In the genomic region with DNA sequence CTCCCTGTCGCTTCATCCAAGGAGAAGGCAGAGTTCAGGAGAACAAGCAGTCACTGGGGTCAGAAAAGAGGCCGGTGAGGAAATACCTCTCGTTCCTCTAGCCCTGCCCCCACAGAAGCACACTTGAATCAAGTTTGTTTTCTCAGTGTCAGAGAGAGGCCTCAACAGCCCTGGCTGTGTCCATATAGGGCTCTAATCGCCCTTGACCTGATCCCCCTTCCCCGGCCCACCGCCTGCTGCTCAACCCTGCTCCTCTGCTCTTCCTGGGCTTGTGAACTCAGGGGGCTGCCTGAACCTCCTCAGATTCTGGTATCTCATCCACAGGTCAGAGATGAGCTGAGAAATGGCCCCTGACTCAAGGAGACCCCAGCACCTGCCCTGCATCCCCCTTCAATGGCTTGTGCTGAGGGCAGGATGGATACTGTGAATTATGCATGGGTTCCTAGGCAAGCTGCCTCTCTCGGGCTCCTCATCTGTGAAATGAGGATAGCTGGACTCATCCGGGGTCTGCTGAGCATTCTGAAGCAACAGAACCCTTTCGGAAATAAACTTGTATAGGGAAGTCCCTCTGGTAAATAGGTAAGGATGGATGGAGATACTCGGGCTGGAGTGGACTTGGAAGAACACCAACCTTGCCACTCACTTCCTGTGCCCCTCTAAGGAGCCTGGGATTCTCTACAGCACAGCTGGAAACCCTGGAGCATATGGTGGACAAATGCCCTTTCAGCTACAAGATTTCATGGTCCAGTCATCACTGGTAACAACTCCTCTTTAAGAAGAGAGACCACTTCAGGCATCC, we compare ENCODE assay signal across 27 cellular contexts.
A peak's percentile ranks its signal among the peaks of the same experiment; 100 is the strongest.
DNase-seq lines count a peak whose midpoint lies in the region; ATAC-seq and TF ChIP-seq lines count a peak whose summit lies in the region.
"Had no signal": no experiment of that assay in that cellular context is flagged by ENCODE, and none has a peak within 500 bp of the region (broad histone marks: within the 10 kb centered on the region; RNA-seq: fewer than 3 reads in every experiment).

No MANE protein-coding gene starts in this region.

- H3K4me2 ChIP-seq in GM23338 = no peak overlapping the region
- H3K4me2 ChIP-seq: BLaER1 treated with 17β-estradiol and CSF1 and Interleukin-3, amounts not matched to agents 10 nM and 100 nM had no signal

- TF ChIP-seq CTCF in GM23338 (conservative IDR thresholded peaks at IDR 0.05; ENCODE audit: low read depth in 2 of 2) = no peak
- TF ChIP-seq CTCF in left lung (IDR thresholded peaks at IDR 0.05) = no peak

- H4K20me1 ChIP-seq in GM23338 (replicated peaks; ENCODE audit: insufficient read depth) = peaks cover 8% of the 10 kb centered on the region
- H4K20me1 ChIP-seq: BLaER1 treated with 17β-estradiol and CSF1 and Interleukin-3, amounts not matched to agents 10 nM and 100 nM had no signal

- H2AFZ ChIP-seq in GM23338 = no peak overlapping the region

- no peaks in the 10 kb centered on the region for H3K9me3 ChIP-seq in left lung
- H3K9me3 ChIP-seq: ascending aorta; BLaER1 treated with 17β-estradiol and CSF1 and Interleukin-3, amounts not matched to agents 10 nM and 100 nM; esophagus muscularis mucosa; gastroesophageal sphincter; psoas muscle; testis had no signal

- H3F3A ChIP-seq in GM23338 (replicated peaks; ENCODE audit: low read depth) = no peaks in the 10 kb centered on the region

- H3K27me3 ChIP-seq in GM23338 (ENCODE audit: insufficient read depth) (no peaks in the 10 kb centered on the region), left lung (no peaks in the 10 kb centered on the region)
- H3K27me3 ChIP-seq: ascending aorta; BLaER1 treated with 17β-estradiol and CSF1 and Interleukin-3, amounts not matched to agents 10 nM and 100 nM; esophagus muscularis mucosa; gastroesophageal sphincter; testis had no signal

- H3K4me3 Mint-ChIP-seq in GM23338 = no peak overlapping the region
- H3K4me3 Mint-ChIP-seq in activated T-cell treated with anti-CD3 and anti-CD28 coated beads, Interleukin-2, amount 50 U/mL, for 24 hours = no peak overlapping the region
- H3K4me3 Mint-ChIP-seq: neural crest cell; T-helper 1 cell treated with Interleukin-12 subunit alpha and Interleukin-12 subunit beta and Interleukin-4 antibody, amounts not matched to agents 30 μg/mL and 1 μg/mL, for 36 hours had no signal

- H3K4me3 ChIP-seq in GM23338 (no peak overlapping the region), left lung (no peak overlapping the region)
- H3K4me3 ChIP-seq: ascending aorta; BLaER1 treated with 17β-estradiol and CSF1 and Interleukin-3, amounts not matched to agents 10 nM and 100 nM; esophagus muscularis mucosa; gastroesophageal sphincter; psoas muscle; testis had no signal

- no peak overlapping the region for H3K27ac ChIP-seq in GM23338 (ENCODE audit: low read depth)
- H3K27ac ChIP-seq in left lung = no peak overlapping the region
- H3K27ac ChIP-seq: ascending aorta; BLaER1 treated with 17β-estradiol and CSF1 and Interleukin-3, amounts not matched to agents 10 nM and 100 nM; esophagus muscularis mucosa; gastroesophageal sphincter; psoas muscle; testis had no signal

- ATAC-seq in GM23338 = peak; percentile 71
- peak; percentile 93 for ATAC-seq in left lung
- peak; percentile 18 for ATAC-seq in sciatic nerve
- no peak for ATAC-seq in HG03442 (IDR thresholded peaks at IDR 0.05; ENCODE audit: unreplicated experiment)
- ATAC-seq in GM18907 (IDR thresholded peaks at IDR 0.05; ENCODE audit: unreplicated experiment) = no peak
- ATAC-seq: activated naive CD4-positive, alpha-beta T cell treated with anti-CD3 and anti-CD28 coated beads, Interleukin-2, amount 50 U/mL, for 72 hours; gastroesophageal sphincter; Panc1; psoas muscle had no signal

- no peaks in the 10 kb centered on the region for H3K9me3 Mint-ChIP-seq in GM23338
- H3K9me3 Mint-ChIP-seq in activated T-cell treated with anti-CD3 and anti-CD28 coated beads, Interleukin-2, amount 50 U/mL, for 24 hours = no peaks in the 10 kb centered on the region
- H3K9me3 Mint-ChIP-seq: activated naive CD4-positive, alpha-beta T cell treated with anti-CD3 and anti-CD28 coated beads, Interleukin-2, amount 50 U/mL, for 72 hours; T-helper 1 cell treated with Interleukin-12 subunit alpha and Interleukin-12 subunit beta and Interleukin-4 antibody, amounts not matched to agents 30 μg/mL and 1 μg/mL, for 36 hours had no signal

- peaks cover 11% of the 10 kb centered on the region; the same call in 1 of the 2 replicates for H3K9me2 ChIP-seq in GM23338 (ENCODE audit: insufficient read depth)

- 0 out of 2 replicates have a peak, but pooled peaks cover 7% of the 10 kb centered on the region for H3K36me3 ChIP-seq in GM23338 (ENCODE audit: insufficient read depth)
- peaks cover 0 to 6% of the 10 kb centered on the region in 2 donors for H3K36me3 ChIP-seq in left lung
- H3K36me3 ChIP-seq: BLaER1 treated with 17β-estradiol and CSF1 and Interleukin-3, amounts not matched to agents 10 nM and 100 nM had no signal

- H3K4me1 ChIP-seq in GM23338 (ENCODE audit: insufficient read depth) (no peaks in the 10 kb centered on the region), left lung (no peaks in the 10 kb centered on the region)
- H3K4me1 ChIP-seq: ascending aorta; BLaER1 treated with 17β-estradiol and CSF1 and Interleukin-3, amounts not matched to agents 10 nM and 100 nM; esophagus muscularis mucosa; gastroesophageal sphincter; psoas muscle; testis had no signal

- H3K27ac Mint-ChIP-seq in GM23338 = 0 out of 2 replicates have a peak overlapping the region, but pooled peaks have one; percentile 5
- no peak overlapping the region for H3K27ac Mint-ChIP-seq in activated T-cell treated with anti-CD3 and anti-CD28 coated beads, Interleukin-2, amount 50 U/mL, for 24 hours
- H3K27ac Mint-ChIP-seq: T-helper 1 cell treated with Interleukin-12 subunit alpha and Interleukin-12 subunit beta and Interleukin-4 antibody, amounts not matched to agents 30 μg/mL and 1 μg/mL, for 36 hours had no signal

- peaks cover 3% of the 10 kb centered on the region for H3K27me3 Mint-ChIP-seq in GM23338 (ENCODE audit: insufficient read depth, low read depth, poor library complexity)
- no peaks in the 10 kb centered on the region for H3K27me3 Mint-ChIP-seq in activated T-cell treated with anti-CD3 and anti-CD28 coated beads, Interleukin-2, amount 50 U/mL, for 24 hours

- DNase-seq in GM23338 (ENCODE audit: low spot score) (peak; percentile 33), amniotic epithelial cell (ENCODE audit: low read depth) (peak; percentile 34), left lung (peak in 1 of 2 donors; percentile 57), sciatic nerve (ENCODE audit: low spot score) (no peak)
- DNase-seq in activated T-cell treated with anti-CD3 and anti-CD28 coated beads, Interleukin-2, amount 50 U/mL, for 24 hours = no peak
- DNase-seq in activated T-cell treated with anti-CD3 and anti-CD28 coated beads, Interleukin-2, amount 50 U/mL, for 48 hours = no peak
- DNase-seq: activated CD4-positive, alpha-beta T cell treated with anti-CD3 and anti-CD28 coated beads for 4 hours; effector CD8-positive, alpha-beta T cell; midbrain; NCI-H1417 treated with DMSO at 0.1 percent for 48 hours; NCI-H2107; NCI-H446 treated with DMSO at 0.1 percent for 48 hours; psoas muscle; small intestine; stimulated activated CD4-positive, alpha-beta T cell treated with anti-CD3 and anti-CD28 coated beads, Interleukin-2, amount 100 ng/mL, for 48 hours; stimulated activated naive CD4-positive, alpha-beta T cell; testis had no signal

- 0 out of 2 replicates have a peak, but pooled peaks cover 2% of the 10 kb centered on the region for H3K79me2 ChIP-seq in GM23338 (replicated peaks; ENCODE audit: insufficient read depth)

- H3K36me3 Mint-ChIP-seq in GM23338 (ENCODE audit: low read depth) = peaks cover 43% of the 10 kb centered on the region
- no peaks in the 10 kb centered on the region for H3K36me3 Mint-ChIP-seq in activated T-cell treated with anti-CD3 and anti-CD28 coated beads, Interleukin-2, amount 50 U/mL, for 24 hours (ENCODE audit: low read depth)

- intact Hi-C loops in left lung (cut with DNase I) = no loop called here
- intact Hi-C loops in sciatic nerve (cut with DNase I) = no loop called here

- peaks cover 25% of the 10 kb centered on the region for H3K4me1 Mint-ChIP-seq in GM23338
- H3K4me1 Mint-ChIP-seq in activated T-cell treated with anti-CD3 and anti-CD28 coated beads, Interleukin-2, amount 50 U/mL, for 24 hours (ENCODE audit: low read depth) = no peaks in the 10 kb centered on the region

TF ChIP-seq in GM23338, 12 proteins besides CTCF, POLR2A, EP300 and RAD21 (continues in another document):
- TF ChIP-seq, protein P1, sequence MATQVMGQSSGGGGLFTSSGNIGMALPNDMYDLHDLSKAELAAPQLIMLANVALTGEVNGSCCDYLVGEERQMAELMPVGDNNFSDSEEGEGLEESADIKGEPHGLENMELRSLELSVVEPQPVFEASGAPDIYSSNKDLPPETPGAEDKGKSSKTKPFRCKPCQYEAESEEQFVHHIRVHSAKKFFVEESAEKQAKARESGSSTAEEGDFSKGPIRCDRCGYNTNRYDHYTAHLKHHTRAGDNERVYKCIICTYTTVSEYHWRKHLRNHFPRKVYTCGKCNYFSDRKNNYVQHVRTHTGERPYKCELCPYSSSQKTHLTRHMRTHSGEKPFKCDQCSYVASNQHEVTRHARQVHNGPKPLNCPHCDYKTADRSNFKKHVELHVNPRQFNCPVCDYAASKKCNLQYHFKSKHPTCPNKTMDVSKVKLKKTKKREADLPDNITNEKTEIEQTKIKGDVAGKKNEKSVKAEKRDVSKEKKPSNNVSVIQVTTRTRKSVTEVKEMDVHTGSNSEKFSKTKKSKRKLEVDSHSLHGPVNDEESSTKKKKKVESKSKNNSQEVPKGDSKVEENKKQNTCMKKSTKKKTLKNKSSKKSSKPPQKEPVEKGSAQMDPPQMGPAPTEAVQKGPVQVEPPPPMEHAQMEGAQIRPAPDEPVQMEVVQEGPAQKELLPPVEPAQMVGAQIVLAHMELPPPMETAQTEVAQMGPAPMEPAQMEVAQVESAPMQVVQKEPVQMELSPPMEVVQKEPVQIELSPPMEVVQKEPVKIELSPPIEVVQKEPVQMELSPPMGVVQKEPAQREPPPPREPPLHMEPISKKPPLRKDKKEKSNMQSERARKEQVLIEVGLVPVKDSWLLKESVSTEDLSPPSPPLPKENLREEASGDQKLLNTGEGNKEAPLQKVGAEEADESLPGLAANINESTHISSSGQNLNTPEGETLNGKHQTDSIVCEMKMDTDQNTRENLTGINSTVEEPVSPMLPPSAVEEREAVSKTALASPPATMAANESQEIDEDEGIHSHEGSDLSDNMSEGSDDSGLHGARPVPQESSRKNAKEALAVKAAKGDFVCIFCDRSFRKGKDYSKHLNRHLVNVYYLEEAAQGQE (IDR thresholded peaks at IDR 0.05; ENCODE audit: unreplicated experiment) = no peak
- TF ChIP-seq ETS1 (IDR thresholded peaks at IDR 0.05) = no peak

Comparison
In these comparisons a context has a peak if more than half of its experiments do, and no peak if none do; other contexts are left out.
1. ATAC-seq: peak in GM23338 (single experiment), left lung (single experiment) and sciatic nerve (single experiment); none in HG03442 (single experiment) and GM18907 (single experiment).
2. DNase-seq: peak in GM23338 (single experiment) and amniotic epithelial cell (single experiment); none in sciatic nerve (single experiment), activated T-cell treated with anti-CD3 and anti-CD28 coated beads, Interleukin-2, amount 50 U/mL, for 24 hours (single experiment) and activated T-cell treated with anti-CD3 and anti-CD28 coated beads, Interleukin-2, amount 50 U/mL, for 48 hours (0 of 2).